8 cellular contexts compared by ENCODE assay signal in genomic region chr13:113393572-113394503, GRCh38. TPM values are rescaled to one million over a fixed set of nuclear protein-coding genes. Genes with fewer than 3 reads are reported as not detected.
A peak's percentile ranks its signal among the peaks of the same experiment; 100 is the strongest.
DNase-seq lines count a peak whose midpoint lies in the region; ATAC-seq, FAIRE-seq and TF ChIP-seq lines count a peak whose summit lies in the region.

No MANE protein-coding gene starts in this region.

- DNase-seq in AG10803 (ENCODE audit: low read depth) = peak; percentile 65
- DNase-seq in NCI-H2227 treated with DMSO at 0.1 percent for 48 hours (lab: John Stamatoyannopoulos, UW) = peak; percentile 46
- peak; percentile 69 to 82 for DNase-seq in activated CD4-positive, alpha-beta T cell treated with anti-CD3 and anti-CD28 coated beads for 4 hours
- DNase-seq in coronary artery (ENCODE audit: low spot score) = peak; percentile 83
- peak; percentile 62 for DNase-seq in HepG2 (ENCODE audit: low spot score)
- peak; percentile 84 for DNase-seq in stimulated activated CD4-positive, alpha-beta T cell treated with anti-CD3 and anti-CD28 coated beads, Interleukin-4, amount 100 ng/mL, for 1 hour

- FAIRE-seq in HepG2 (lab: Jason Lieb, UNC) = no peak

- H3K4me2 ChIP-seq in HepG2 (ENCODE audit: low read depth, low read length) = peak overlapping the region; percentile 99

- H3K27ac ChIP-seq in coronary artery (peak overlapping the region; percentile 37 to 75), HepG2 (ENCODE audit: extremely low read length, insufficient read depth, low read length) (peak overlapping the region; percentile 8)

- H3K36me3 ChIP-seq in HepG2 (replicated peaks in 1 of 2; ENCODE audit: control insufficient read depth in 1 of 2, insufficient read depth in 2 of 2, low read length in 2 of 2) = no peaks in the 10 kb centered on the region

- H4K20me1 ChIP-seq in HepG2 (ENCODE audit: insufficient read depth, low read length) = no peaks in the 10 kb centered on the region

- H2AFZ ChIP-seq in HepG2 (ENCODE audit: low read length) = no peak overlapping the region

- H3K79me2 ChIP-seq in HepG2 (ENCODE audit: insufficient read depth, low read length) = no peaks in the 10 kb centered on the region

- peak in 1 of 2 experiments; percentile 50; a peak in 1 of 4 replicates for TF ChIP-seq POLR2A in HepG2 (IDR thresholded peaks at IDR 0.05; ENCODE audit: insufficient read depth in 1 of 2, low read depth in 2 of 2, low read length in 2 of 2)

- TF ChIP-seq RAD21 in HepG2 (CRISPR knock-in tag; IDR thresholded peaks at IDR 0.05) = peak; percentile 97

- POLR2A ChIA-PET in HepG2 (lab: Yijun Ruan, JAX) = interaction anchor here (0.6 kb wide), 2 partner anchors 44 to 57 kb away, joined by 3 read pairs; no protein-coding TSS in a partner anchor

- no peaks in the 10 kb centered on the region for H3K9me3 ChIP-seq in HepG2 (ENCODE audit: low read length)

- no TSS peak for BruUV-seq in HepG2 (replicated peaks; lab: Mats Ljungman, UMichigan)

- H3K4me1 ChIP-seq in HepG2 (ENCODE audit: insufficient read depth, low read length) = peaks cover 51% of the 10 kb centered on the region

- TF ChIP-seq CTCF in AG10803 (conservative IDR thresholded peaks at IDR 0.05; ENCODE audit: low read length) (peak; percentile 37), coronary artery (IDR thresholded peaks at IDR 0.05) (peak; percentile 98), HepG2 (CRISPR knock-in tag; IDR thresholded peaks at IDR 0.05) (peak; percentile 81)

- CTCF ChIA-PET in HepG2 (lab: Yijun Ruan, JAX; ENCODE audit: low intra/inter-chr PET ratio, low total read pairs) = interaction anchor here (1.4 to 2.3 kb wide), 3 partner anchors 44 to 148 kb away, joined by 4 to 5 read pairs (median 4); no protein-coding TSS in a partner anchor

- in situ Hi-C loops in HepG2 (cut with HindIII; ENCODE audit: extremely low pct_ligation_motif_present, low pct_unique_long_range_greater_than_20kb) = no loop called here

- peak overlapping the region; percentile 64 for H3K9ac ChIP-seq in HepG2 (ENCODE audit: insufficient read depth, low read depth, low read length)

- no peak for TF ChIP-seq EP300 in HepG2 (IDR thresholded peaks at IDR 0.05; ENCODE audit: low read depth in 2 of 2, low read length in 2 of 2)
- TF ChIP-seq EP300 in HepG2 (CRISPR knock-in tag; IDR thresholded peaks at IDR 0.05; ENCODE audit: borderline replicate concordance) = no peak

- peak overlapping the region; percentile 81 for H3K4me3 ChIP-seq in AG10803 (ENCODE audit: low read length)
- peak overlapping the region; percentile 86 for H3K4me3 ChIP-seq in coronary artery
- peak overlapping the region; percentile 72 to 87 (median 84) for H3K4me3 ChIP-seq in HepG2 (replicated peaks in 1 of 3; ENCODE audit: insufficient read depth in 1 of 3, low read depth in 2 of 3, low read length in 3 of 3)

- peak; percentile 67 for ATAC-seq in GM18873 (IDR thresholded peaks at IDR 0.05; ENCODE audit: low FRiP score, unreplicated experiment)
- peak; percentile 95 for ATAC-seq in HG03103 (IDR thresholded peaks at IDR 0.05; ENCODE audit: low read depth, unreplicated experiment)
- ATAC-seq in HepG2 = peak; percentile 94

- H3K27me3 ChIP-seq in HepG2 (ENCODE audit: control insufficient read depth in 1 of 2, insufficient read depth in 2 of 2, low read length in 2 of 2) = peaks cover 2 to 9% of the 10 kb centered on the region in 2 experiments; a peak in 1 of 5 replicates

- intact Hi-C loops in HepG2 (cut with micrococcal nuclease; ENCODE audit: unreplicated experiment) = loop anchor here (1.0 kb wide), 1 partner anchor 119 kb away; no protein-coding TSS in a partner anchor

- 21% methylated on average over 12 of the region's 69 CpGs for WGBS in HepG2 (ENCODE audit: low lambda C conversion rate)

TF ChIP-seq in HepG2, 621 proteins besides CTCF, POLR2A, EP300 and RAD21 (continues in another document):
- no peak for TF ChIP-seq NR2F2 (IDR thresholded peaks at IDR 0.05; ENCODE audit: borderline replicate concordance, low read depth)
- TF ChIP-seq BRD4 (CRISPR knock-in tag; IDR thresholded peaks at IDR 0.05) = no peak
- peak; percentile 62; the same call in 1 of the 2 replicates for TF ChIP-seq ATF7-NPFF (CRISPR knock-in tag; IDR thresholded peaks at IDR 0.05; ENCODE audit: low read depth)
- peak; percentile 59; the same call in 1 of the 2 replicates for TF ChIP-seq POLR2G (IDR thresholded peaks at IDR 0.05; ENCODE audit: low read depth, low read length)
- peak; percentile 67; the same call in 1 of the 2 replicates for TF ChIP-seq GFI1 (CRISPR knock-in tag; IDR thresholded peaks at IDR 0.05; ENCODE audit: borderline replicate concordance)
- TF ChIP-seq POLR2AphosphoS2 (IDR thresholded peaks at IDR 0.05; ENCODE audit: low read depth, low read length) = no peak
- TF ChIP-seq NONO (IDR thresholded peaks at IDR 0.05) = no peak
- TF ChIP-seq NONO (CRISPR knock-in tag; conservative IDR thresholded peaks at IDR 0.05) = peak; percentile 34; the same call in 1 of the 2 replicates
- TF ChIP-seq ZFP90 (CRISPR knock-in tag; IDR thresholded peaks at IDR 0.05; ENCODE audit: borderline replicate concordance) = no peak
- TF ChIP-seq ZNF546 (CRISPR knock-in tag; conservative IDR thresholded peaks at IDR 0.05) = no peak
- TF ChIP-seq, protein P1, sequence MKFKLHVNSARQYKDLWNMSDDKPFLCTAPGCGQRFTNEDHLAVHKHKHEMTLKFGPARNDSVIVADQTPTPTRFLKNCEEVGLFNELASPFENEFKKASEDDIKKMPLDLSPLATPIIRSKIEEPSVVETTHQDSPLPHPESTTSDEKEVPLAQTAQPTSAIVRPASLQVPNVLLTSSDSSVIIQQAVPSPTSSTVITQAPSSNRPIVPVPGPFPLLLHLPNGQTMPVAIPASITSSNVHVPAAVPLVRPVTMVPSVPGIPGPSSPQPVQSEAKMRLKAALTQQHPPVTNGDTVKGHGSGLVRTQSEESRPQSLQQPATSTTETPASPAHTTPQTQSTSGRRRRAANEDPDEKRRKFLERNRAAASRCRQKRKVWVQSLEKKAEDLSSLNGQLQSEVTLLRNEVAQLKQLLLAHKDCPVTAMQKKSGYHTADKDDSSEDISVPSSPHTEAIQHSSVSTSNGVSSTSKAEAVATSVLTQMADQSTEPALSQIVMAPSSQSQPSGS (CRISPR knock-in tag; IDR thresholded peaks at IDR 0.05) = no peak
- no peak for TF ChIP-seq ZBTB8A (CRISPR knock-in tag; IDR thresholded peaks at IDR 0.05; ENCODE audit: borderline replicate concordance, low read depth)

RNA-seq across cellular contexts. Expression of gene GRTP1, which starts 29.9 kb away (rescaled TPM):
- 30.3 and 30.8 TPM in 2 replicates for total RNA-seq in HepG2 (2016; rRNA removed; fragmentation: Illumina TruSeq; extraction: Trizol)
- 17.7 and 18.0 TPM in 2 replicates for total RNA-seq in HepG2 (2016; cell fraction: cytosol; rRNA removed; fragmentation: Illumina TruSeq; extraction: Trizol; ENCODE audit: low read depth)
- total RNA-seq in HepG2 (2016; cell fraction: insoluble cytoplasmic fraction; rRNA removed; fragmentation: Illumina TruSeq; extraction: Trizol) = 26.5 and 33.7 TPM in 2 replicates
- total RNA-seq in HepG2 (2016; cell fraction: membrane; rRNA removed; fragmentation: Illumina TruSeq; extraction: Trizol) = 27.8 and 29.0 TPM in 2 replicates
- total RNA-seq in HepG2 (2016; cell fraction: nucleus; rRNA removed; fragmentation: Illumina TruSeq; extraction: Trizol) = 23.1 and 27.9 TPM in 2 replicates
- 40.5 and 40.6 TPM in 2 replicates for polyA plus RNA-seq in HepG2 (2011; rRNA removed)
- 37.5 and 37.6 TPM in 2 replicates for polyA plus RNA-seq in HepG2 (2011; cell fraction: cytosol; rRNA removed)
- polyA plus RNA-seq in HepG2 (2011; cell fraction: nucleus; rRNA removed) = 59.1 and 60.0 TPM in 2 replicates
- 34.3 and 37.7 TPM in 2 replicates for polyA plus RNA-seq in HepG2 (2012)
- 20.4 and 24.5 TPM in 2 replicates for polyA plus RNA-seq in HepG2 (2016; cell fraction: cytosol; fragmentation: Illumina TruSeq; extraction: Trizol; ENCODE audit: low read depth)
- polyA plus RNA-seq in HepG2 (2016; cell fraction: insoluble cytoplasmic fraction; fragmentation: Illumina TruSeq; extraction: Trizol; ENCODE audit: low read depth) = 35.9 and 37.1 TPM in 2 replicates
- polyA plus RNA-seq in HepG2 (2016; cell fraction: membrane; fragmentation: Illumina TruSeq; extraction: Trizol; ENCODE audit: low read depth) = 24.9 and 27.8 TPM in 2 replicates
- polyA plus RNA-seq in HepG2 (2016; cell fraction: nucleus; fragmentation: Illumina TruSeq; extraction: Trizol; ENCODE audit: insufficient read depth, low read depth) = 54.4 and 56.0 TPM in 2 replicates
- polyA minus RNA-seq in HepG2 (2011; rRNA and poly(A)+ RNA removed; ENCODE audit: low replicate concordance) = 6.8 and 20.0 TPM in 2 replicates
- 21.8 and 23.7 TPM in 2 replicates for polyA minus RNA-seq in HepG2 (2011; cell fraction: cytosol; rRNA and poly(A)+ RNA removed)
- 23.2 and 26.8 TPM in 2 replicates for polyA minus RNA-seq in HepG2 (2011; cell fraction: nucleus; rRNA and poly(A)+ RNA removed)

RNA-seq across cellular contexts. Expression of gene ADPRHL1, which starts 59.5 kb away (rescaled TPM):
- 0.34 and 0.40 TPM in 2 replicates for total RNA-seq in HepG2 (2016; rRNA removed; fragmentation: Illumina TruSeq; extraction: Trizol)
- 0.18 and 0.30 TPM in 2 replicates for total RNA-seq in HepG2 (2016; cell fraction: cytosol; rRNA removed; fragmentation: Illumina TruSeq; extraction: Trizol; ENCODE audit: low read depth)
- 0.37 and 0.50 TPM in 2 replicates for total RNA-seq in HepG2 (2016; cell fraction: insoluble cytoplasmic fraction; rRNA removed; fragmentation: Illumina TruSeq; extraction: Trizol)
- 0.62 TPM in 2 replicates for total RNA-seq in HepG2 (2016; cell fraction: membrane; rRNA removed; fragmentation: Illumina TruSeq; extraction: Trizol)
- total RNA-seq in HepG2 (2016; cell fraction: nucleus; rRNA removed; fragmentation: Illumina TruSeq; extraction: Trizol) = 0.44 and 0.68 TPM in 2 replicates
- polyA plus RNA-seq in HepG2 (2011; rRNA removed) = 0.34 and 0.65 TPM in 2 replicates
- polyA plus RNA-seq in HepG2 (2011; cell fraction: cytosol; rRNA removed) = 0.48 and 0.72 TPM in 2 replicates
- polyA plus RNA-seq in HepG2 (2011; cell fraction: nucleus; rRNA removed) = 0.47 and 0.61 TPM in 2 replicates
- polyA plus RNA-seq in HepG2 (2012) = 0.56 and 0.63 TPM in 2 replicates
- 0.46 and 0.52 TPM in 2 replicates for polyA plus RNA-seq in HepG2 (2016; cell fraction: cytosol; fragmentation: Illumina TruSeq; extraction: Trizol; ENCODE audit: low read depth)
- 0.41 and 0.65 TPM in 2 replicates for polyA plus RNA-seq in HepG2 (2016; cell fraction: insoluble cytoplasmic fraction; fragmentation: Illumina TruSeq; extraction: Trizol; ENCODE audit: low read depth)
- 0.74 and 1.2 TPM in 2 replicates for polyA plus RNA-seq in HepG2 (2016; cell fraction: membrane; fragmentation: Illumina TruSeq; extraction: Trizol; ENCODE audit: low read depth)
- polyA plus RNA-seq in HepG2 (2016; cell fraction: nucleus; fragmentation: Illumina TruSeq; extraction: Trizol; ENCODE audit: insufficient read depth, low read depth) = 1.1 and 1.6 TPM in 2 replicates
- polyA minus RNA-seq in HepG2 (2011; rRNA and poly(A)+ RNA removed; ENCODE audit: low replicate concordance) = 0.66 and 3.3 TPM in 2 replicates
- polyA minus RNA-seq in HepG2 (2011; cell fraction: cytosol; rRNA and poly(A)+ RNA removed) = 0.30 TPM in 1 of 2 replicates, not detected in the other
- polyA minus RNA-seq in HepG2 (2011; cell fraction: nucleus; rRNA and poly(A)+ RNA removed) = 0.64 and 0.87 TPM in 2 replicates

Comparison
In these comparisons a context has a peak if more than half of its experiments do, and no peak if none do; other contexts are left out.
1. Peak in every context shown above with its lines: DNase-seq, ATAC-seq, H3K4me3 ChIP-seq and H3K27ac ChIP-seq.
2. CTCF ChIP-seq: peak in every context shown above with its lines; median percentile 98 in coronary artery; 81 in HepG2; 37 in AG10803.